ENCODE assay signal across 25 cellular contexts in the genomic region with DNA sequence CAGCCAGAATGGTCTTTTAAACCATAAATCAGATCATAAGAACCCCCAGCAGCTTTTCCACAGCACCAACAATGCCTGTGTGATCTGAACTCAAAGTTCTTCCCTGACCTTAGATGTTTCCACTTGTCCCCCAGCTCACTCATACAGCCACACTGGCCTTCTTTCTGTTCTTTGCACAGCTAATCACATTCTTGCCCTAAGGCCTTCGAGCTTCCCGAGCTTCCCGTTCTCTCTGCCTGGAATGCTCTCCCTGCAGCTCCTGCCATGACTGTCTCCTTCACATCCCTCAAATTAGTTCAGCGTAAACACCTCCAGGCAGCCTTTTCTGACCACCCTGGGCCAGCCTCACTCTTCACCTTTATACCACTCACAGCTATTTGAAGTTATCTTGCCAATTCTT.
"Had no signal": no experiment of that assay in that cellular context is flagged by ENCODE, and none has a peak within 500 bp of the region (broad histone marks: within the 10 kb centered on the region; RNA-seq: fewer than 3 reads in every experiment).

No MANE protein-coding gene starts in this region.

- H3K36me3 Mint-ChIP-seq: mesothelial cell of epicardium, natural killer cell had no signal

- H3K9me3 ChIP-seq: left lung, lower lobe of right lung, prostate gland, sigmoid colon, spleen, suprapubic skin, tibial nerve, upper lobe of right lung had no signal

- H3K9me3 Mint-ChIP-seq: mesothelial cell of epicardium; natural killer cell; stimulated activated naive CD8-positive, alpha-beta T cell treated with anti-CD3 and anti-CD28 coated beads, Interleukin-15, Interleukin-2, amounts not matched to agents 100 ng/mL and 50 ng/mL, for 24 hours had no signal

- ATAC-seq: left colon; left lung; lower lobe of right lung; natural killer cell; right cardiac atrium; stimulated activated effector memory CD8-positive, alpha-beta T cell treated with anti-CD3 and anti-CD28 coated beads, Interleukin-12 subunit alpha, Interleukin-12 subunit beta, amount 100 ng/mL, for 72 hours; upper lobe of right lung had no signal

- H3K27ac ChIP-seq: left lung, lower lobe of right lung, ovary, prostate gland, sigmoid colon, spleen, suprapubic skin, tibial nerve, upper lobe of right lung had no signal

- DNase-seq: hippocampal formation; kidney; left colon; left lung; lower lobe of right lung; mammary epithelial cell; mesenchymal stem cell; naive B cell; natural killer cell; ovary; posterior cingulate gyrus; retina; right cardiac atrium; sigmoid colon; small intestine; spleen; stimulated activated CD4-positive, alpha-beta T cell treated with anti-CD3 and anti-CD28 coated beads, Interleukin-4, amount 100 ng/mL, for 24 hours; stimulated activated naive CD4-positive, alpha-beta T cell; upper lobe of right lung had no signal

- H3K27me3 ChIP-seq: ovary, sigmoid colon, suprapubic skin, tibial nerve, upper lobe of right lung had no signal

- H3K36me3 ChIP-seq: left lung, lower lobe of right lung, ovary, prostate gland, sigmoid colon, spleen, suprapubic skin, tibial nerve, upper lobe of right lung had no signal

- H3K27ac Mint-ChIP-seq: mesothelial cell of epicardium; naive B cell; natural killer cell; stimulated activated effector memory CD8-positive, alpha-beta T cell treated with anti-CD3 and anti-CD28 coated beads, Interleukin-12 subunit alpha, Interleukin-12 subunit beta, amount 100 ng/mL, for 72 hours; stimulated activated naive CD8-positive, alpha-beta T cell treated with anti-CD3 and anti-CD28 coated beads, Interleukin-15, Interleukin-2, amounts not matched to agents 100 ng/mL and 50 ng/mL, for 24 hours had no signal

- H3K4me3 ChIP-seq: left lung, lower lobe of right lung, ovary, prostate gland, sigmoid colon, spleen, suprapubic skin, tibial nerve, upper lobe of right lung had no signal

- H3K4me3 Mint-ChIP-seq: mesothelial cell of epicardium; naive B cell; natural killer cell; stimulated activated effector memory CD8-positive, alpha-beta T cell treated with anti-CD3 and anti-CD28 coated beads, Interleukin-12 subunit alpha, Interleukin-12 subunit beta, amount 100 ng/mL, for 72 hours; stimulated activated naive CD8-positive, alpha-beta T cell treated with anti-CD3 and anti-CD28 coated beads, Interleukin-15, Interleukin-2, amounts not matched to agents 100 ng/mL and 50 ng/mL, for 24 hours had no signal

- H3K4me1 ChIP-seq: left lung, lower lobe of right lung, prostate gland, sigmoid colon, spleen, suprapubic skin, tibial nerve, upper lobe of right lung had no signal

- H3K4me1 Mint-ChIP-seq: naive B cell; natural killer cell; stimulated activated effector memory CD8-positive, alpha-beta T cell treated with anti-CD3 and anti-CD28 coated beads, Interleukin-12 subunit alpha, Interleukin-12 subunit beta, amount 100 ng/mL, for 72 hours had no signal
